ENCODE assay signal across 18 cellular contexts in the genomic region with DNA sequence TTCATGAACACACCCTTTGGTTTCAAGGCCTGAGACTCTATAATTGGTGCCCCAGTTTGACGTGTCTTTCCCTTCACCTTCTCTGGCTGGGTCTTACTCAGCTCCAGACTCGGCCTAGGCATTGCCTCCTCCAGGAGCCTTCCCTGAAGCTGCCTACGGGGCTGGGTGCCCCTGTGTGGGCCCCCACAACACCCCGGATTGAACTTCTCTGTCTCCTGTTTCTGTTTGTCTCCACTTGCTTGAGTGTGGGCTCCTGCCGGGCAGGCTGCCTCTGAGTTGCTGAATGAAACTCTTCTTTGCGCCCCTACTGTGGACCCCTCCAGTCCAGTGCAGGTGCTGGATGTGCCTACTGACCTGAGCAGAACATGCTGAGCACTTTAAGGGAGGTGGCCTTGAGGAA. TPM values are rescaled to one million over a fixed set of nuclear protein-coding genes. Genes with fewer than 3 reads are reported as not detected.
DNase-seq lines count a peak whose midpoint lies in the region; ATAC-seq, FAIRE-seq and TF ChIP-seq lines count a peak whose summit lies in the region.
"Had no signal": no experiment of that assay in that cellular context is flagged by ENCODE, and none has a peak within 500 bp of the region (broad histone marks: within the 10 kb centered on the region; RNA-seq: fewer than 3 reads in every experiment).

No MANE protein-coding gene starts in this region.

- POLR2A ChIA-PET in PC-9 (lab: Charles Lee; ENCODE audit: unreplicated experiment), result no interaction called here

- no peak overlapping the region for H3K9ac ChIP-seq in astrocyte (ENCODE audit: low read length)
- H3K9ac ChIP-seq: GM23248, SK-N-SH had no signal

- no TSS peak for BruUV-seq in PC-9 (replicated peaks; lab: Mats Ljungman, UMichigan)

- H3K4me1 ChIP-seq in PC-9 (replicated peaks; ENCODE audit: insufficient read depth), result peaks cover 51% of the 10 kb centered on the region
- peaks cover 24% of the 10 kb centered on the region for H3K4me1 ChIP-seq in astrocyte (ENCODE audit: insufficient read depth, low read length)

- H3K36me3 Mint-ChIP-seq in astrocyte (ENCODE audit: low read depth, unreplicated experiment), result no peaks in the 10 kb centered on the region
- H3K36me3 Mint-ChIP-seq in nephron (ENCODE audit: low read depth), result no peaks in the 10 kb centered on the region
- no peaks in the 10 kb centered on the region for H3K36me3 Mint-ChIP-seq in type B pancreatic cell

- H3K27me3 ChIP-seq in PC-9 (ENCODE audit: insufficient read depth, low read depth) (no peaks in the 10 kb centered on the region), astrocyte (ENCODE audit: insufficient read depth, low read length) (no peaks in the 10 kb centered on the region)

- H3K9me3 Mint-ChIP-seq in astrocyte (ENCODE audit: unreplicated experiment) (no peaks in the 10 kb centered on the region), nephron (no peaks in the 10 kb centered on the region), type B pancreatic cell (no peaks in the 10 kb centered on the region)

- H3K4me2 ChIP-seq in PC-9, result no peak overlapping the region; the same call in 1 of the 2 replicates
- H3K4me2 ChIP-seq in astrocyte (ENCODE audit: low read length), result no peak overlapping the region
- H3K4me2 ChIP-seq: SK-N-SH had no signal

- H3K4me3 ChIP-seq in PC-9, result no peak overlapping the region
- H3K4me3 ChIP-seq in astrocyte (ENCODE audit: insufficient read depth, low read depth, low read length), result no peak overlapping the region
- H3K4me3 ChIP-seq: GM23248 had no signal

- H3K79me2 ChIP-seq in PC-9 (ENCODE audit: low read depth), result peaks cover 23% of the 10 kb centered on the region
- peaks cover 23% of the 10 kb centered on the region for H3K79me2 ChIP-seq in astrocyte (ENCODE audit: insufficient read depth, low read length)

- no peak for FAIRE-seq in astrocyte (lab: Jason Lieb, UNC)
- FAIRE-seq: G401.6 had no signal

- DNase-seq in PC-9 (no peak), astrocyte (ENCODE audit: low read depth) (no peak), type B pancreatic cell (ENCODE audit: extremely low spot score, unreplicated experiment) (no peak), T-helper 1 cell (no peak), NCI-H446 (lab: John Stamatoyannopoulos, UW) (no peak)
- DNase-seq: AML-193; GM23248; HCEC 1CT; NCI-H1092 treated with DMSO at 0.1 percent for 48 hours; NCI-H146; NCI-H2081; NCI-H2171 treated with DMSO at 0.1 percent for 48 hours; NK-92 treated with Interleukin-12 subunit alpha and Interleukin-12 subunit beta, amount 100 ng/mL, for 24 hours; SHP77 treated with DMSO at 0.1 percent for 48 hours; SK-N-SH had no signal

- H3K27ac ChIP-seq in PC-9 (peak overlapping the region; percentile 51; the same call in 1 of the 2 replicates), astrocyte (ENCODE audit: low read depth, low read length) (no peak overlapping the region)
- H3K27ac ChIP-seq: GM23248 had no signal

- H3K27me3 Mint-ChIP-seq in astrocyte (ENCODE audit: low read depth, unreplicated experiment) (peaks cover 2% of the 10 kb centered on the region), nephron (ENCODE audit: low read depth) (peaks cover 3% of the 10 kb centered on the region), type B pancreatic cell (no peaks in the 10 kb centered on the region)

- TF ChIP-seq CTCF in PC-9 (conservative IDR thresholded peaks at IDR 0.05) (no peak), astrocyte (IDR thresholded peaks at IDR 0.05; ENCODE audit: insufficient read depth, low read depth, low read length) (no peak), nephron (IDR thresholded peaks at IDR 0.05; ENCODE audit: unreplicated experiment in 3 of 3) (no peak), type B pancreatic cell (conservative IDR thresholded peaks at IDR 0.05) (no peak)

- H2AFZ ChIP-seq in PC-9, result no peak overlapping the region
- H2AFZ ChIP-seq in astrocyte (ENCODE audit: low read depth, low read length), result no peak overlapping the region
- H2AFZ ChIP-seq: GM23248 had no signal

- H3K36me3 ChIP-seq in PC-9 (ENCODE audit: low read depth) (peaks cover 16% of the 10 kb centered on the region), astrocyte (ENCODE audit: insufficient read depth, low read length) (no peaks in the 10 kb centered on the region)

- peaks cover 55% of the 10 kb centered on the region for H3F3A ChIP-seq in PC-9 (ENCODE audit: insufficient read depth, low read depth)

- H3K27ac Mint-ChIP-seq in astrocyte (ENCODE audit: unreplicated experiment), result peak overlapping the region; percentile 51
- H3K27ac Mint-ChIP-seq in nephron, result peak overlapping the region in 2 of 3 experiments; percentile 46 to 73
- H3K27ac Mint-ChIP-seq in type B pancreatic cell, result peak overlapping the region; percentile 77

- H3K4me1 Mint-ChIP-seq in astrocyte (ENCODE audit: low read depth, unreplicated experiment), result peaks cover 21% of the 10 kb centered on the region
- H3K4me1 Mint-ChIP-seq in nephron, result peaks cover 61% of the 10 kb centered on the region
- peaks cover 34% of the 10 kb centered on the region for H3K4me1 Mint-ChIP-seq in type B pancreatic cell (ENCODE audit: unreplicated experiment)

- H4K20me1 ChIP-seq in PC-9 (ENCODE audit: insufficient read depth) (peaks cover 17% of the 10 kb centered on the region; the same call in 1 of the 2 replicates), astrocyte (ENCODE audit: insufficient read depth, low read length) (peaks cover 21% of the 10 kb centered on the region)

- no peaks in the 10 kb centered on the region for H3K9me2 ChIP-seq in PC-9 (ENCODE audit: insufficient read depth)
- H3K9me2 ChIP-seq: SK-N-SH had no signal

- CTCF ChIA-PET in PC-9 (lab: Charles Lee), result no interaction called here

- H3K9me3 ChIP-seq in PC-9 (ENCODE audit: insufficient read depth, low read depth) (no peaks in the 10 kb centered on the region), astrocyte (ENCODE audit: insufficient read depth, low read depth, low read length) (no peaks in the 10 kb centered on the region)
- H3K9me3 ChIP-seq: SK-N-SH had no signal

- intact Hi-C loops in PC-9 (cut with micrococcal nuclease; ENCODE audit: unreplicated experiment), result no loop called here

- H3K4me3 Mint-ChIP-seq in astrocyte (ENCODE audit: unreplicated experiment), result peak overlapping the region; percentile 21
- peak overlapping the region in 1 of 3 experiments; percentile 63 for H3K4me3 Mint-ChIP-seq in nephron
- H3K4me3 Mint-ChIP-seq in type B pancreatic cell, result no peak overlapping the region

- ATAC-seq in GM21576 (IDR thresholded peaks at IDR 0.05; ENCODE audit: unreplicated experiment), result no peak

RNA-seq across cellular contexts. Expression of a gene that starts 2.3 kb away (rescaled TPM):
- 411 and 443 TPM in 2 replicates for total RNA-seq in PC-9 (2021)
- 163 and 176 TPM in 2 replicates for total RNA-seq in astrocyte
- total RNA-seq in type B pancreatic cell (ENCODE audit: low replicate concordance), result 275 and 367 TPM in 2 replicates
